2 cellular contexts compared by ENCODE assay signal in the genomic region with DNA sequence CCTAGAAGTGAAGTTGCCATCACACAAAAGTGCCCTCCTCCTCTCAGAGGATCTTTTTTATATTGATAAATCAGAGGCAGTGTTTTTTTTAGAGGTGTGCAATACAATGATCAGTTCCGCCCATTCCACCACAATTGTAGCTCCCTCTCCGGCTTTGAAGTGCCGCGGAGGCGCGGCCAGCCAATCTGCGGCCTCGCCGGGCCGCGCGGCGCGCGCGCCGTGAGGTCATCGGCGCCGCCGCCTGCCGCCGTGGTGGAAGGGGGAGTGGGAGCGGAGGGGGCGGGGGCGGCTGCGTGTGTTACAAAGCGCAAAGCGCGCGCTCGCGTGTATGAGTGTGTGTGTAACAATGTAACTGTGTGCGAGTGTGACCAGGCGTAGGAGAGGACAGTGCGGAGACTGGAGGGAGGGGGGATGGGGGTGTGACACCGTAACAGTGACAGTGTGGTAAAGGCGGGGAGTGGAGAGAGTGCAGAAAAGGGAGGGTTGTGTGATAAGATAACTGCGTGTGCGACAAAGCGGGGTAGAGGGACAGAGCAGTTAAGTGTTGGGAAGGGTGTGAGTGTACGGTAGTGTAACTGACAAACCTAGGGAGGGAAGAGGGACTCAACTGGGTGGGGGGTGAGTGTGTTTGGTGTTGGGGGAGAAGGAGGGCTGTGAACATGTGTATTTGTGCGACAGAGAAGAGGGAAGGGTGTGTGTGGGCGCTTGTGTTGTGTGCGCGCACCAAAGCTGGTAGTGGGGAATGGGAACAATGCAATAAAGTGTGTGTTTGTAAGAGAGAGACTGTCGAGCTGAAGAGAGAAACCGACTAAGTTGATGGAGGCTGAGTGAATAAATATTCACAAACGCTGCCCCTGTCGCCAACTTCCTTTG.
TF ChIP-seq lines count a peak whose summit lies in the region.

Gene SP8, minus strand, starts transcription at position 108 of the 873 bp plus-strand sequence. Its CDS starts 88 bp downstream, at position 20.

TF ChIP-seq in IMR-90, 13 proteins besides CTCF, POLR2A, EP300 and RAD21:
- TF ChIP-seq MAFK (IDR thresholded peaks at IDR 0.05; ENCODE audit: low read depth, low read length), result no peak
- TF ChIP-seq RCOR1 (IDR thresholded peaks at IDR 0.05; ENCODE audit: insufficient replicate concordance, low read length), result no peak
- TF ChIP-seq MXI1 (IDR thresholded peaks at IDR 0.05; ENCODE audit: borderline replicate concordance, low read depth, low read length), result no peak
- TF ChIP-seq CHD1 (IDR thresholded peaks at IDR 0.05; ENCODE audit: low read depth, low read length), result no peak
- TF ChIP-seq ELK1 (IDR thresholded peaks at IDR 0.05; ENCODE audit: borderline replicate concordance, low read depth, low read length), result no peak
- no peak for TF ChIP-seq CEBPB (IDR thresholded peaks at IDR 0.05; ENCODE audit: low read depth, low read length)
- TF ChIP-seq NFE2L2 (IDR thresholded peaks at IDR 0.05; ENCODE audit: low read depth, low read length), result no peak
- TF ChIP-seq RFX5 (IDR thresholded peaks at IDR 0.05; ENCODE audit: low read depth, low read length), result no peak
- no peak for TF ChIP-seq FOS (IDR thresholded peaks at IDR 0.05; ENCODE audit: low read depth, low read length)
- TF ChIP-seq, protein P1, sequence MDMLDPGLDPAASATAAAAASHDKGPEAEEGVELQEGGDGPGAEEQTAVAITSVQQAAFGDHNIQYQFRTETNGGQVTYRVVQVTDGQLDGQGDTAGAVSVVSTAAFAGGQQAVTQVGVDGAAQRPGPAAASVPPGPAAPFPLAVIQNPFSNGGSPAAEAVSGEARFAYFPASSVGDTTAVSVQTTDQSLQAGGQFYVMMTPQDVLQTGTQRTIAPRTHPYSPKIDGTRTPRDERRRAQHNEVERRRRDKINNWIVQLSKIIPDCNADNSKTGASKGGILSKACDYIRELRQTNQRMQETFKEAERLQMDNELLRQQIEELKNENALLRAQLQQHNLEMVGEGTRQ (IDR thresholded peaks at IDR 0.05; ENCODE audit: low read depth, low read length), result no peak
- no peak for TF ChIP-seq SMC3 (IDR thresholded peaks at IDR 0.05; ENCODE audit: low read depth, low read length)
- no peak for TF ChIP-seq MAZ (IDR thresholded peaks at IDR 0.05; ENCODE audit: borderline replicate concordance, low read depth, low read length)
- TF ChIP-seq BHLHE40 (IDR thresholded peaks at IDR 0.05; ENCODE audit: low read depth, low read length), result no peak

TF ChIP-seq in SK-N-SH, 30 proteins besides CTCF, POLR2A, EP300 and RAD21:
- TF ChIP-seq NRF1 (IDR thresholded peaks at IDR 0.05; ENCODE audit: low read depth, low read length) (0 out of 2 replicates have a peak, but pooled peaks have one; percentile 14), IRF3 (IDR thresholded peaks at IDR 0.05; ENCODE audit: low read depth, low read length) (no peak)
